ENCODE assay signal across 20 cellular contexts in genomic region chr19:45975296-45975695, GRCh38. TPM values are rescaled to one million over a fixed set of nuclear protein-coding genes. Genes with fewer than 3 reads are reported as not detected.
DNase-seq lines count a peak whose midpoint lies in the region; TF ChIP-seq lines count a peak whose summit lies in the region.
"Had no signal": no experiment of that assay in that cellular context is flagged by ENCODE, and none has a peak within 500 bp of the region (broad histone marks: within the 10 kb centered on the region; RNA-seq: fewer than 3 reads in every experiment).

No MANE protein-coding gene starts in this region.

- no peak for DNase-seq in activated CD4-positive, alpha-beta memory T cell treated with anti-CD3 and anti-CD28 coated beads, Interleukin-2, amount 10 ng/mL, durations not matched to agents 7 days and 5 days
- DNase-seq in DMS153 treated with DMSO at 0.1 percent for 48 hours (lab: John Stamatoyannopoulos, UW; ENCODE audit: unreplicated experiment), result no peak
- DNase-seq in NCI-H2107 treated with DMSO at 0.1 percent for 48 hours (lab: John Stamatoyannopoulos, UW; ENCODE audit: unreplicated experiment), result no peak
- no peak for DNase-seq in NOMO-1 treated with dmso at 0.1 percent for 144 hours (lab: John Stamatoyannopoulos, UW; ENCODE audit: unreplicated experiment)
- DNase-seq: ACHN; AML-193; Caco-2; CD4-positive, CD25-positive, alpha-beta regulatory T cell; DMS79; KG1; NCI-H146; NCI-H2081 treated with DMSO at 0.1 percent for 48 hours; NCI-H446; SHP77 had no signal

- H3K27ac ChIP-seq in BLaER1, result peak overlapping the region; percentile 45
- no peak overlapping the region for H3K27ac ChIP-seq in HEK293 (ENCODE audit: extremely low read depth, low read depth, low read length)
- H3K27ac ChIP-seq in angular gyrus (ENCODE audit: low read depth, low read length), result peak overlapping the region; percentile 98
- H3K27ac ChIP-seq in layer of hippocampus (ENCODE audit: low read depth, low read length), result peak overlapping the region; percentile 22

- H4K20me1 ChIP-seq in BLaER1, result no peaks in the 10 kb centered on the region

- no peak overlapping the region for H3K9ac ChIP-seq in BLaER1

- peaks cover 19% of the 10 kb centered on the region for H3K4me1 Mint-ChIP-seq in activated CD4-positive, alpha-beta memory T cell treated with anti-CD3 and anti-CD28 coated beads, Interleukin-2, amount 10 ng/mL, durations not matched to agents 7 days and 5 days

- H3K27me3 ChIP-seq in BLaER1 (no peaks in the 10 kb centered on the region; the same call in 1 of the 2 replicates), layer of hippocampus (ENCODE audit: control insufficient read depth, insufficient read depth, low read length) (peaks cover 2% of the 10 kb centered on the region)

- CTCF ChIA-PET in HEK293 (lab: Yijun Ruan, JAX), result no interaction called here
- CTCF ChIA-PET in activated CD4-positive, alpha-beta memory T cell treated with anti-CD3 and anti-CD28 coated beads, Interleukin-2, amount 10 ng/mL, durations not matched to agents 7 days and 5 days (lab: Charles Lee), result no interaction called here

- TF ChIP-seq CTCF in HEK293 (tag by site-specific recombination; IDR thresholded peaks at IDR 0.05), result no peak

- no peak overlapping the region for H3K4me3 Mint-ChIP-seq in activated CD4-positive, alpha-beta memory T cell treated with anti-CD3 and anti-CD28 coated beads, Interleukin-2, amount 10 ng/mL, durations not matched to agents 7 days and 5 days

- no peaks in the 10 kb centered on the region for H3K36me3 Mint-ChIP-seq in activated CD4-positive, alpha-beta memory T cell treated with anti-CD3 and anti-CD28 coated beads, Interleukin-2, amount 10 ng/mL, durations not matched to agents 7 days and 5 days (ENCODE audit: low read depth)
- H3K36me3 Mint-ChIP-seq: CD4-positive, CD25-positive, alpha-beta regulatory T cell had no signal

- POLR2A ChIA-PET in HEK293 (lab: Yijun Ruan, JAX), result interaction anchor here (0.6 kb wide), 2 partner anchors 89 to 345 kb away, joined by 3 to 5 read pairs; partner anchors contain the start of gene IRF2BP1
- POLR2A ChIA-PET in activated CD4-positive, alpha-beta memory T cell treated with anti-CD3 and anti-CD28 coated beads, Interleukin-2, amount 10 ng/mL, durations not matched to agents 7 days and 5 days (lab: Charles Lee), result no interaction called here

- peak overlapping the region; percentile 88 for H3K4me2 ChIP-seq in BLaER1

- peaks cover 54% of the 10 kb centered on the region for H3K27me3 Mint-ChIP-seq in activated CD4-positive, alpha-beta memory T cell treated with anti-CD3 and anti-CD28 coated beads, Interleukin-2, amount 10 ng/mL, durations not matched to agents 7 days and 5 days

- no peak overlapping the region for H3K27ac Mint-ChIP-seq in activated CD4-positive, alpha-beta memory T cell treated with anti-CD3 and anti-CD28 coated beads, Interleukin-2, amount 10 ng/mL, durations not matched to agents 7 days and 5 days
- H3K27ac Mint-ChIP-seq: CD4-positive, CD25-positive, alpha-beta regulatory T cell had no signal

- H3K9me3 ChIP-seq in BLaER1 (no peaks in the 10 kb centered on the region), HEK293 (ENCODE audit: control insufficient read depth, insufficient read depth, low read depth, low read length) (no peaks in the 10 kb centered on the region)
- H3K9me3 ChIP-seq: Caco-2 had no signal

- H3K4me3 ChIP-seq in BLaER1 (no peak overlapping the region), HEK293 (ENCODE audit: low read depth, low read length) (no peak overlapping the region)

- H3K4me1 ChIP-seq in BLaER1, result peaks cover 81% of the 10 kb centered on the region
- H3K4me1 ChIP-seq in HEK293 (ENCODE audit: control insufficient read depth, insufficient read depth, low read length), result no peaks in the 10 kb centered on the region

- H3K36me3 ChIP-seq in BLaER1 (no peaks in the 10 kb centered on the region), HEK293 (ENCODE audit: control insufficient read depth in 2 of 2, insufficient read depth in 1 of 2, low read length in 2 of 2) (no peaks in the 10 kb centered on the region)

- H3K9me3 Mint-ChIP-seq in activated CD4-positive, alpha-beta memory T cell treated with anti-CD3 and anti-CD28 coated beads, Interleukin-2, amount 10 ng/mL, durations not matched to agents 7 days and 5 days, result no peaks in the 10 kb centered on the region

TF ChIP-seq in HEK293, 187 proteins besides CTCF, POLR2A, EP300 and RAD21:
- no peak for TF ChIP-seq SP2 (tag by site-specific recombination; IDR thresholded peaks at IDR 0.05)
- TF ChIP-seq, protein P1, sequence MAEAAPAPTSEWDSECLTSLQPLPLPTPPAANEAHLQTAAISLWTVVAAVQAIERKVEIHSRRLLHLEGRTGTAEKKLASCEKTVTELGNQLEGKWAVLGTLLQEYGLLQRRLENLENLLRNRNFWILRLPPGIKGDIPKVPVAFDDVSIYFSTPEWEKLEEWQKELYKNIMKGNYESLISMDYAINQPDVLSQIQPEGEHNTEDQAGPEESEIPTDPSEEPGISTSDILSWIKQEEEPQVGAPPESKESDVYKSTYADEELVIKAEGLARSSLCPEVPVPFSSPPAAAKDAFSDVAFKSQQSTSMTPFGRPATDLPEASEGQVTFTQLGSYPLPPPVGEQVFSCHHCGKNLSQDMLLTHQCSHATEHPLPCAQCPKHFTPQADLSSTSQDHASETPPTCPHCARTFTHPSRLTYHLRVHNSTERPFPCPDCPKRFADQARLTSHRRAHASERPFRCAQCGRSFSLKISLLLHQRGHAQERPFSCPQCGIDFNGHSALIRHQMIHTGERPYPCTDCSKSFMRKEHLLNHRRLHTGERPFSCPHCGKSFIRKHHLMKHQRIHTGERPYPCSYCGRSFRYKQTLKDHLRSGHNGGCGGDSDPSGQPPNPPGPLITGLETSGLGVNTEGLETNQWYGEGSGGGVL (tag by site-specific recombination; IDR thresholded peaks at IDR 0.05), result peak; percentile 17; the same call in 1 of the 2 replicates
TF ChIP-seq in HEK293: peak in this region for 1.

RNA-seq across cellular contexts. Expression of gene NOVA2, which starts 1.6 kb away (rescaled TPM):
- total RNA-seq in activated CD4-positive, alpha-beta memory T cell treated with anti-CD3 and anti-CD28 coated beads, Interleukin-2, amount 10 ng/mL, durations not matched to agents 7 days and 5 days, result under 1 TPM; 0.15 to 0.30 TPM
- total RNA-seq: CD4-positive, CD25-positive, alpha-beta regulatory T cell had no signal

RNA-seq across cellular contexts. Expression of gene CCDC61, which starts 20.0 kb away (rescaled TPM):
- 10 to 100 TPM; 24.3 to 24.7 TPM for total RNA-seq in activated CD4-positive, alpha-beta memory T cell treated with anti-CD3 and anti-CD28 coated beads, Interleukin-2, amount 10 ng/mL, durations not matched to agents 7 days and 5 days

RNA-seq across cellular contexts. Expression of gene PGLYRP1, which starts 47.6 kb away (rescaled TPM):
- not detected for total RNA-seq in activated CD4-positive, alpha-beta memory T cell treated with anti-CD3 and anti-CD28 coated beads, Interleukin-2, amount 10 ng/mL, durations not matched to agents 7 days and 5 days
- total RNA-seq: Caco-2; CD4-positive, CD25-positive, alpha-beta regulatory T cell; OCI-LY7; T-helper 1 cell treated with Interleukin-12 subunit alpha and Interleukin-12 subunit beta and Interleukin-4 antibody, amounts not matched to agents 30 ng/mL and 1 ng/mL, for 36 hours had no signal
